23 cellular contexts compared by ENCODE assay signal in the genomic region with DNA sequence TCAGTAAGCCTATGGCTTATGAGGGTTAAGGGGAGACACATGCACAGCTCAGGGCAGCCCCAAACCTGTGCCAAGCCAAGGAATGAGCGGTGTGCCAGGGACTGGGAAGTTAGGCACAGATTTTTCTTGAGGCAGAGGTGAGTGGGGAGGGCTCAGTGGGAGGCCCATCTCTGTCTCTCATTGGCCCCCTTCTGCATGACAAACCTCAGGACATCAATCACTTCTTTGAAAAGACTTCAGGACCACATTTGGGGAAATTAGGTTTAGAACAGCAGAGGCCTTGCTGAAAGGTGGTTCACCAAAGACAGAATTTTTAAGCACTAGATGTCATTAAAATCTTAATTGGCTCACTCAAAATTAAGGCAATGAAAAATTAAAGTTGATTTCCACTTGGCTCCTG. TPM values are rescaled to one million over a fixed set of nuclear protein-coding genes. Genes with fewer than 3 reads are reported as not detected.
A peak's percentile ranks its signal among the peaks of the same experiment; 100 is the strongest.
DNase-seq lines count a peak whose midpoint lies in the region; ATAC-seq, FAIRE-seq and TF ChIP-seq lines count a peak whose summit lies in the region.
"Had no signal": no experiment of that assay in that cellular context is flagged by ENCODE, and none has a peak within 500 bp of the region (broad histone marks: within the 10 kb centered on the region; RNA-seq: fewer than 3 reads in every experiment).

No MANE protein-coding gene starts in this region.

- no peak overlapping the region for H3K9ac ChIP-seq in K562 (ENCODE audit: insufficient read depth in 1 of 2, low read depth in 2 of 2, low read length in 2 of 2)
- H3K9ac ChIP-seq: BLaER1 had no signal

- H2AFZ ChIP-seq in K562 (ENCODE audit: low read depth, low read length): no peak overlapping the region
- H2AFZ ChIP-seq: GM23338 had no signal

- ATAC-seq in GM18907 (IDR thresholded peaks at IDR 0.05; ENCODE audit: unreplicated experiment) (peak; percentile 3), GM21619 (IDR thresholded peaks at IDR 0.05; ENCODE audit: unreplicated experiment) (peak; percentile 15), HG03342 (IDR thresholded peaks at IDR 0.05; ENCODE audit: unreplicated experiment) (peak; percentile 2), K562 (no peak), upper lobe of right lung (no peak)
- ATAC-seq: GM23338, HCT116, HepG2 had no signal

- H3K9me3 ChIP-seq in K562 (replicated peaks; ENCODE audit: control insufficient read depth, insufficient read depth, low read depth, low read length): no peaks in the 10 kb centered on the region
- no peaks in the 10 kb centered on the region for H3K9me3 ChIP-seq in upper lobe of right lung
- H3K9me3 ChIP-seq: BLaER1 had no signal

- in situ Hi-C loops in K562 (cut with MboI): no loop called here

- TF ChIP-seq RAD21 in K562 (CRISPR knock-in tag; conservative IDR thresholded peaks at IDR 0.05 in 1 of 2, IDR thresholded peaks at IDR 0.05 in 1 of 2): no peak

- 78% methylated on average over 1 of the region's 1 CpG for WGBS in K562 (ENCODE audit: insufficient coverage, low coverage, missing lambda C conversion rate)

- H3K36me3 ChIP-seq in K562 (ENCODE audit: control insufficient read depth, insufficient read depth, low read length): no peaks in the 10 kb centered on the region
- H3K36me3 ChIP-seq in upper lobe of right lung: no peaks in the 10 kb centered on the region
- H3K36me3 ChIP-seq: BLaER1 had no signal

- no peak overlapping the region for H3K27ac ChIP-seq in K562 (ENCODE audit: extremely low read depth, low read depth, low read length)
- H3K27ac ChIP-seq in upper lobe of right lung: no peak overlapping the region
- H3K27ac ChIP-seq: BLaER1 had no signal

- TF ChIP-seq CTCF in K562 (IDR thresholded peaks at IDR 0.05 in 2 of 3, conservative IDR thresholded peaks at IDR 0.05 in 1 of 3; ENCODE audit: insufficient read depth in 2 of 3, low read depth in 1 of 3, low read length in 3 of 3): no peak
- no peak for TF ChIP-seq CTCF in upper lobe of right lung (IDR thresholded peaks at IDR 0.05)

- no peaks in the 10 kb centered on the region for H3K79me2 ChIP-seq in K562 (ENCODE audit: control insufficient read depth, insufficient read depth, low read length)

- BruUV-seq in K562 (replicated peaks; lab: Mats Ljungman, UMichigan): no TSS peak

- H3K27me3 ChIP-seq in K562 (ENCODE audit: control insufficient read depth in 2 of 2, insufficient read depth in 2 of 2, low read length in 2 of 2) (no peaks in the 10 kb centered on the region), upper lobe of right lung (no peaks in the 10 kb centered on the region)
- H3K27me3 ChIP-seq: BLaER1 had no signal

- intact Hi-C loops in K562 (cut with micrococcal nuclease) (no loop called here), upper lobe of right lung (cut with DNase I) (no loop called here)

- TF ChIP-seq POLR2A in K562 (conservative IDR thresholded peaks at IDR 0.05): no peak

- POLR2A ChIA-PET in K562 (lab: Yijun Ruan, JAX): no interaction called here

- FAIRE-seq in K562 (lab: Jason Lieb, UNC): no peak
- FAIRE-seq: G401.6, GM12892, H54, HepG2, HTR-8/SVneo had no signal

- 0 out of 2 replicates have a peak, but pooled peaks cover under 1% of the 10 kb centered on the region for H4K20me1 ChIP-seq in K562 (replicated peaks; ENCODE audit: control insufficient read depth, insufficient read depth, low read length)

- H3K4me3 ChIP-seq in K562 (no peak overlapping the region), upper lobe of right lung (no peak overlapping the region)
- H3K4me3 ChIP-seq: BLaER1, GM23338 had no signal

- peaks cover 0 to 11% of the 10 kb centered on the region in 2 experiments; a peak in 3 of 5 replicates for H3K4me1 ChIP-seq in K562 (replicated peaks in 1 of 2; ENCODE audit: control insufficient read depth in 2 of 2, insufficient read depth in 2 of 2, low read length in 2 of 2)
- no peaks in the 10 kb centered on the region for H3K4me1 ChIP-seq in upper lobe of right lung
- H3K4me1 ChIP-seq: BLaER1 had no signal

- CTCF ChIA-PET in K562 (lab: Yijun Ruan, JAX; ENCODE audit: low intra/inter-chr PET ratio): no interaction called here

- no peaks in the 10 kb centered on the region for H3K9me1 ChIP-seq in K562 (ENCODE audit: control insufficient read depth, insufficient read depth, low read length)

- H3K4me2 ChIP-seq in K562 (ENCODE audit: insufficient read depth, low read length): no peak overlapping the region
- H3K4me2 ChIP-seq: BLaER1, GM23338 had no signal

- DNase-seq in K562 (ENCODE audit: extremely low read depth in 1 of 4, low spot score in 3 of 4) (no peak), DMS 273 treated with DMSO at 0.1 percent for 48 hours (lab: John Stamatoyannopoulos, UW) (no peak), upper lobe of right lung (no peak)
- no peak for DNase-seq in stimulated activated CD4-positive, alpha-beta T cell treated with anti-CD3 and anti-CD28 coated beads, Interleukin-4, amount 100 ng/mL, for 4 hours
- DNase-seq: 8988T; CD4-positive, alpha-beta memory T cell; DMS53; DND-41; EL; HFFc6; Kasumi-1; KG1 had no signal

- TF ChIP-seq EP300 in K562 (IDR thresholded peaks at IDR 0.05; ENCODE audit: low read length): no peak

TF ChIP-seq in K562, 482 proteins besides CTCF, POLR2A, EP300 and RAD21:
- TF ChIP-seq NR3C1 (CRISPR knock-in tag; IDR thresholded peaks at IDR 0.05) (no peak), ZNF165 (CRISPR knock-in tag; IDR thresholded peaks at IDR 0.05; ENCODE audit: borderline replicate concordance) (no peak), MEIS2 (IDR thresholded peaks at IDR 0.05; ENCODE audit: partially characterized antibody) (peak; percentile 4), TCF7 (IDR thresholded peaks at IDR 0.05; ENCODE audit: borderline replicate concordance) (no peak)
- TF ChIP-seq, protein P1, sequence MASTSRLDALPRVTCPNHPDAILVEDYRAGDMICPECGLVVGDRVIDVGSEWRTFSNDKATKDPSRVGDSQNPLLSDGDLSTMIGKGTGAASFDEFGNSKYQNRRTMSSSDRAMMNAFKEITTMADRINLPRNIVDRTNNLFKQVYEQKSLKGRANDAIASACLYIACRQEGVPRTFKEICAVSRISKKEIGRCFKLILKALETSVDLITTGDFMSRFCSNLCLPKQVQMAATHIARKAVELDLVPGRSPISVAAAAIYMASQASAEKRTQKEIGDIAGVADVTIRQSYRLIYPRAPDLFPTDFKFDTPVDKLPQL (IDR thresholded peaks at IDR 0.05; ENCODE audit: extremely low read depth, insufficient read length): no peak

RNA-seq across cellular contexts. Expression of a gene that starts 57.2 kb away (rescaled TPM):
- 56.2 and 68.3 TPM in 2 replicates for total RNA-seq in K562 (2011; cell fraction: chromatin; rRNA removed; ENCODE audit: low replicate concordance)
- total RNA-seq in K562 (2011; cell fraction: nucleolus; rRNA removed): 12.9 and 14.2 TPM in 2 replicates
- total RNA-seq in K562 (2011; cell fraction: nucleoplasm; rRNA removed): 27.7 and 42.6 TPM in 2 replicates
- total RNA-seq in K562 (2014; rRNA removed) (122 and 129 TPM in 2 replicates), K562 (2014; rRNA removed; fragmentation: Illumina TruSeq; extraction: Trizol) (265 and 291 TPM in 2 replicates), K562 (2015; rRNA removed; fragmentation: Illumina TruSeq; extraction: Trizol) (188 and 194 TPM in 2 replicates), K562 (2021) (224 and 232 TPM in 2 replicates), upper lobe of right lung (221 TPM)
- polyA plus RNA-seq in K562 (2011; rRNA removed) (336 and 369 TPM in 2 replicates), K562 (2014; fragmentation: Illumina TruSeq; extraction: Trizol) (317 and 338 TPM in 2 replicates), K562 (2014; fragmentation: Nextera tagmentation; extraction: Ambion mirVana) (100 to 1,000 TPM; 236 to 271 TPM), K562 (2014; rRNA removed) (245 and 321 TPM in 2 replicates)
- polyA plus RNA-seq in K562 (2011; cell fraction: cytosol; rRNA removed): 144 and 235 TPM in 2 replicates
- 66.7 and 120 TPM in 2 replicates for polyA plus RNA-seq in K562 (2011; cell fraction: nucleus; rRNA removed)
- polyA plus RNA-seq in K562 (2012): 291 and 297 TPM in 2 replicates
- 431 and 466 TPM in 2 replicates for polyA minus RNA-seq in K562 (2011; rRNA and poly(A)+ RNA removed)
- polyA minus RNA-seq in K562 (2011; cell fraction: cytosol; rRNA and poly(A)+ RNA removed): 78.3 and 103 TPM in 2 replicates
- 12.8 and 19.5 TPM in 2 replicates for polyA minus RNA-seq in K562 (2011; cell fraction: nucleus; rRNA and poly(A)+ RNA removed)

Comparison
In these comparisons a context has a peak if more than half of its experiments do, and no peak if none do; other contexts are left out.
1. ATAC-seq: peak in GM18907 (single experiment), GM21619 (single experiment) and HG03342 (single experiment); none in K562 (single experiment) and upper lobe of right lung (single experiment).